Comparison of ENCODE assay signal across 1 cellular context in the genomic region with DNA sequence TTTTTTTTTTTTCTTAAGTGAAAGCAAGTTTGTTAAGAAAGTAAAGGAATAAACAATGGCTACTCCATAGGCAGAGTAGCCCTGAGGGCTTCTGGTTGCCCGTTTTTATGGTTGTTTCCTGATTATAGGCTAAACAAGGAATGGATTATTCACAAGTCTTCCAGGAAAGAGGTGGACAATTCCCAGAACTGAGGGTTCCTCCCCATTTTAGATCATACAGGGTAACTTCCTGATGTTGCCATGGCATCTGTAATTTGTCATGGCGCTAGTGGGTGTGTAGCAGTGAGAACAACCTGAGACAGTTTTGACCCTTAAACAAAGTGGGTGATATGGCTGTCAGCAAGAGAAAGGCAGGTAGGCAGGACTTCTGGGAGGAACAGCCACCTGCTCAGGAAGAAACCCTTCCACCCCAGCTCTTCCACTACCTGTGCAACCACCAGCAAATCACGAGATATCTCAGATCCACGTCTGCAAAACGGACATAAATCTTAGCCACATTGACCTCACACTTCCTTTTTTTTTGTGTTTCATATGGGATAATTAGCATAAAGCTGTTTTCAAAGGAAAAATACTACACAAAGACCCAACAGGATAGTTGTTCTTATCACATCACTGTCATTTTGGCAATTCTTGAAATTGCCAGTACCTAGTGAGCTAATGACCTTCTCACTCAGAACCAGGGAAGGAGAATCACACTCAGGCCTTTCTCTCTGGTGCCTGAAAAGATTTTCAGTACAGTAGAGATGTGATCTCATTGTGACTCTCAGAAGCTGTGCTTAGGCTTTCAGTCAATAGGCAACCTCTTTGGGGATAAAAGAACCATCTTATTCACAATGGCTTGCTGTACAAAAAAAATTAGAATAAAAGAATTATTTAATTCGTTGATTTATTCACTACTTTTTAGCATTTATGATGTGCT.
TF ChIP-seq lines count a peak whose summit lies in the region.

No MANE protein-coding gene starts in this region.

TF ChIP-seq in K562, 482 proteins besides CTCF, POLR2A, EP300 and RAD21 (continued from another document):
- TF ChIP-seq ATF4 (CRISPR knock-in tag; IDR thresholded peaks at IDR 0.05) (no peak), DDX20 (tag; IDR thresholded peaks at IDR 0.05; ENCODE audit: low read depth) (0 out of 2 replicates have a peak, but pooled peaks have one; percentile 66), MCM7 (IDR thresholded peaks at IDR 0.05) (no peak), RFX1 (IDR thresholded peaks at IDR 0.05) (peak; percentile 80), ATF7 (IDR thresholded peaks at IDR 0.05) (peak; percentile 42; the same call in 1 of the 2 replicates), SOX6 (IDR thresholded peaks at IDR 0.05) (0 out of 2 replicates have a peak, but pooled peaks have one; percentile 22), BACH1 (tag; IDR thresholded peaks at IDR 0.05) (peak; percentile 37; the same call in 1 of the 2 replicates), ERF (CRISPR knock-in tag; IDR thresholded peaks at IDR 0.05) (0 out of 2 replicates have a peak, but pooled peaks have one; percentile 63), HNRNPLL (IDR thresholded peaks at IDR 0.05; ENCODE audit: low read depth, low read length, poor library complexity, severe bottlenecking) (no peak), STAT5A (IDR thresholded peaks at IDR 0.05; ENCODE audit: borderline replicate concordance, low read length) (peak; percentile 68), ZNF584 (CRISPR knock-in tag; IDR thresholded peaks at IDR 0.05; ENCODE audit: low read depth) (peak; percentile 86), ZNF589 (CRISPR knock-in tag; IDR thresholded peaks at IDR 0.05; ENCODE audit: low read depth) (peak; percentile 96), BMI1 (IDR thresholded peaks at IDR 0.05; ENCODE audit: low read length) (0 out of 2 replicates have a peak, but pooled peaks have one; percentile 26), CTBP1 (IDR thresholded peaks at IDR 0.05; ENCODE audit: borderline replicate concordance) (peak; percentile 34; the same call in 1 of the 2 replicates), HBP1 (CRISPR knock-in tag; IDR thresholded peaks at IDR 0.05) (no peak), ZBED1 (IDR thresholded peaks at IDR 0.05) (no peak), ZEB2 (IDR thresholded peaks at IDR 0.05) (peak; percentile 60; the same call in 1 of the 2 replicates), ZNF175 (CRISPR knock-in tag; IDR thresholded peaks at IDR 0.05; ENCODE audit: low read depth) (peak; percentile 95), SPI1 (IDR thresholded peaks at IDR 0.05; ENCODE audit: borderline replicate concordance, low read depth, low read length) (peak; percentile 91), ATF1 (CRISPR knock-in tag; IDR thresholded peaks at IDR 0.05) (no peak), ATF1 (tag; IDR thresholded peaks at IDR 0.05) (peak; percentile 54), JUND (IDR thresholded peaks at IDR 0.05; ENCODE audit: borderline replicate concordance, low read depth, low read length) (0 out of 2 replicates have a peak, but pooled peaks have one; percentile 2), JUND (tag; IDR thresholded peaks at IDR 0.05; ENCODE audit: borderline replicate concordance, low read depth, low read length) (0 out of 3 replicates have a peak, but pooled peaks have one; percentile 6), CSDE1 (IDR thresholded peaks at IDR 0.05) (0 out of 4 replicates have a peak, but pooled peaks of 1 of the 2 experiments have one; percentile 28), MEIS2 (IDR thresholded peaks at IDR 0.05; ENCODE audit: partially characterized antibody) (peak; percentile 90), CXXC5 (CRISPR knock-in tag; IDR thresholded peaks at IDR 0.05) (peak; percentile 27; the same call in 1 of the 2 replicates), PBX2 (CRISPR knock-in tag; IDR thresholded peaks at IDR 0.05; ENCODE audit: low read depth) (no peak), PBX2 (tag; conservative IDR thresholded peaks at IDR 0.05; ENCODE audit: low read depth) (peak; percentile 93), NR4A1 (CRISPR knock-in tag; IDR thresholded peaks at IDR 0.05) (no peak), NR4A1 (tag; IDR thresholded peaks at IDR 0.05) (0 out of 2 replicates have a peak, but pooled peaks have one; percentile 43), KLF6 (CRISPR knock-in tag; IDR thresholded peaks at IDR 0.05; ENCODE audit: borderline replicate concordance) (peak; percentile 61; the same call in 1 of the 2 replicates), NR2C1 (IDR thresholded peaks at IDR 0.05) (no peak), NR2C1 (tag; IDR thresholded peaks at IDR 0.05) (peak; percentile 24; the same call in 1 of the 2 replicates)
- TF ChIP-seq, protein P1, sequence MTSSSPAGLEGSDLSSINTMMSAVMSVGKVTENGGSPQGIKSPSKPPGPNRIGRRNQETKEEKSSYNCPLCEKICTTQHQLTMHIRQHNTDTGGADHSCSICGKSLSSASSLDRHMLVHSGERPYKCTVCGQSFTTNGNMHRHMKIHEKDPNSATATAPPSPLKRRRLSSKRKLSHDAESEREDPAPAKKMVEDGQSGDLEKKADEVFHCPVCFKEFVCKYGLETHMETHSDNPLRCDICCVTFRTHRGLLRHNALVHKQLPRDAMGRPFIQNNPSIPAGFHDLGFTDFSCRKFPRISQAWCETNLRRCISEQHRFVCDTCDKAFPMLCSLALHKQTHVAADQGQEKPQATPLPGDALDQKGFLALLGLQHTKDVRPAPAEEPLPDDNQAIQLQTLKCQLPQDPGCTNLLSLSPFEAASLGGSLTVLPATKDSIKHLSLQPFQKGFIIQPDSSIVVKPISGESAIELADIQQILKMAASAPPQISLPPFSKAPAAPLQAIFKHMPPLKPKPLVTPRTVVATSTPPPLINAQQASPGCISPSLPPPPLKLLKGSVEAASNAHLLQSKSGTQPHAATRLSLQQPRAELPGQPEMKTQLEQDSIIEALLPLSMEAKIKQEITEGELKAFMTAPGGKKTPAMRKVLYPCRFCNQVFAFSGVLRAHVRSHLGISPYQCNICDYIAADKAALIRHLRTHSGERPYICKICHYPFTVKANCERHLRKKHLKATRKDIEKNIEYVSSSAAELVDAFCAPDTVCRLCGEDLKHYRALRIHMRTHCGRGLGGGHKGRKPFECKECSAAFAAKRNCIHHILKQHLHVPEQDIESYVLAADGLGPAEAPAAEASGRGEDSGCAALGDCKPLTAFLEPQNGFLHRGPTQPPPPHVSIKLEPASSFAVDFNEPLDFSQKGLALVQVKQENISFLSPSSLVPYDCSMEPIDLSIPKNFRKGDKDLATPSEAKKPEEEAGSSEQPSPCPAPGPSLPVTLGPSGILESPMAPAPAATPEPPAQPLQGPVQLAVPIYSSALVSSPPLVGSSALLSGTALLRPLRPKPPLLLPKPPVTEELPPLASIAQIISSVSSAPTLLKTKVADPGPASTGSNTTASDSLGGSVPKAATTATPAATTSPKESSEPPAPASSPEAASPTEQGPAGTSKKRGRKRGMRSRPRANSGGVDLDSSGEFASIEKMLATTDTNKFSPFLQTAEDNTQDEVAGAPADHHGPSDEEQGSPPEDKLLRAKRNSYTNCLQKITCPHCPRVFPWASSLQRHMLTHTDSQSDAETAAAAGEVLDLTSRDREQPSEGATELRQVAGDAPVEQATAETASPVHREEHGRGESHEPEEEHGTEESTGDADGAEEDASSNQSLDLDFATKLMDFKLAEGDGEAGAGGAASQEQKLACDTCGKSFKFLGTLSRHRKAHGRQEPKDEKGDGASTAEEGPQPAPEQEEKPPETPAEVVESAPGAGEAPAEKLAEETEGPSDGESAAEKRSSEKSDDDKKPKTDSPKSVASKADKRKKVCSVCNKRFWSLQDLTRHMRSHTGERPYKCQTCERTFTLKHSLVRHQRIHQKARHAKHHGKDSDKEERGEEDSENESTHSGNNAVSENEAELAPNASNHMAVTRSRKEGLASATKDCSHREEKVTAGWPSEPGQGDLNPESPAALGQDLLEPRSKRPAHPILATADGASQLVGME (CRISPR knock-in tag; IDR thresholded peaks at IDR 0.05) = 0 out of 2 replicates have a peak, but pooled peaks have one; percentile 63
- TF ChIP-seq, protein P2, sequence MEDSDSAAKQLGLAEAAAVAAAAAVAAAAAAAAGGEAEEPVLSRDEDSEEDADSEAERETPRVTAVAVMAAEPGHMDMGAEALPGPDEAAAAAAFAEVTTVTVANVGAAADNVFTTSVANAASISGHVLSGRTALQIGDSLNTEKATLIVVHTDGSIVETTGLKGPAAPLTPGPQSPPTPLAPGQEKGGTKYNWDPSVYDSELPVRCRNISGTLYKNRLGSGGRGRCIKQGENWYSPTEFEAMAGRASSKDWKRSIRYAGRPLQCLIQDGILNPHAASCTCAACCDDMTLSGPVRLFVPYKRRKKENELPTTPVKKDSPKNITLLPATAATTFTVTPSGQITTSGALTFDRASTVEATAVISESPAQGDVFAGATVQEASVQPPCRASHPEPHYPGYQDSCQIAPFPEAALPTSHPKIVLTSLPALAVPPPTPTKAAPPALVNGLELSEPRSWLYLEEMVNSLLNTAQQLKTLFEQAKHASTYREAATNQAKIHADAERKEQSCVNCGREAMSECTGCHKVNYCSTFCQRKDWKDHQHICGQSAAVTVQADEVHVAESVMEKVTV (CRISPR knock-in tag; IDR thresholded peaks at IDR 0.05) = peak; percentile 18; the same call in 1 of the 2 replicates
